ENCODE assay signal across 15 cellular contexts in genomic region chr2:198371329-198371728, GRCh38.
A peak's percentile ranks its signal among the peaks of the same experiment; 100 is the strongest.
DNase-seq lines count a peak whose midpoint lies in the region; ATAC-seq and TF ChIP-seq lines count a peak whose summit lies in the region.
"Had no signal": no experiment of that assay in that cellular context is flagged by ENCODE, and none has a peak within 500 bp of the region (broad histone marks: within the 10 kb centered on the region; RNA-seq: fewer than 3 reads in every experiment).

No MANE protein-coding gene starts in this region.

- H3K4me3 Mint-ChIP-seq in immature natural killer cell, result peak overlapping the region in 3 of 5 donors; percentile 5 to 41 (median 21)
- no peak overlapping the region for H3K4me3 Mint-ChIP-seq in GM23338

- no peaks in the 10 kb centered on the region for H4K20me1 ChIP-seq in Karpas-422 (ENCODE audit: insufficient read depth, low read depth, low read length)
- H4K20me1 ChIP-seq in PC-9 (ENCODE audit: insufficient read depth), result no peaks in the 10 kb centered on the region
- no peaks in the 10 kb centered on the region for H4K20me1 ChIP-seq in GM23338 (replicated peaks; ENCODE audit: insufficient read depth)

- TF ChIP-seq POLR2A in vagina (IDR thresholded peaks at IDR 0.05), result no peak

- intact Hi-C loops in PC-9 (cut with micrococcal nuclease; ENCODE audit: unreplicated experiment), result loop anchor here (5.0 kb wide), 1 partner anchor 1116 kb away; no protein-coding TSS in a partner anchor
- intact Hi-C loops in cardiac septum (cut with DNase I), result no loop called here
- intact Hi-C loops in vagina (cut with DNase I), result no loop called here

- no peaks in the 10 kb centered on the region for H3K36me3 Mint-ChIP-seq in immature natural killer cell
- no peaks in the 10 kb centered on the region for H3K36me3 Mint-ChIP-seq in GM23338 (ENCODE audit: low read depth)

- H3K27ac Mint-ChIP-seq in immature natural killer cell (no peak overlapping the region), GM23338 (no peak overlapping the region)

- H3K4me3 ChIP-seq in ACC112 (ENCODE audit: low read depth, low read length) (peak overlapping the region; percentile 76), Karpas-422 (ENCODE audit: low read length) (no peak overlapping the region), PC-9 (peak overlapping the region; percentile 25; the same call in 1 of the 2 replicates), vagina (no peak overlapping the region), GM23338 (no peak overlapping the region)

- no TSS peak for BruUV-seq in PC-9 (replicated peaks; lab: Mats Ljungman, UMichigan)

- H3K9me2 ChIP-seq in Karpas-422 (replicated peaks; ENCODE audit: insufficient read depth, low read length) (no peaks in the 10 kb centered on the region), PC-9 (ENCODE audit: insufficient read depth) (no peaks in the 10 kb centered on the region), GM23338 (ENCODE audit: insufficient read depth) (no peaks in the 10 kb centered on the region)

- DNase-seq in Karpas-422, result no peak
- DNase-seq in PC-9, result no peak
- no peak for DNase-seq in immature natural killer cell
- no peak for DNase-seq in cardiac septum (ENCODE audit: low spot score)
- no peak for DNase-seq in vagina (ENCODE audit: extremely low spot score in 2 of 2)
- no peak for DNase-seq in foreskin keratinocyte
- DNase-seq in GM23338 (ENCODE audit: low spot score), result no peak
- DNase-seq: DND-41, IMR-90, NCI-H1436, NCI-H2029 treated with DMSO at 0.1 percent for 48 hours, NCI-H774, SIG-M5 had no signal

- H3K27me3 Mint-ChIP-seq in immature natural killer cell (ENCODE audit: low read depth in 3 of 3), result peaks cover 5 to 13% (median 8%) of the 10 kb centered on the region in 3 donors
- peaks cover 1% of the 10 kb centered on the region for H3K27me3 Mint-ChIP-seq in GM23338 (ENCODE audit: insufficient read depth, low read depth, poor library complexity)

- ATAC-seq in foreskin keratinocyte, result no peak
- ATAC-seq in GM23338, result no peak

- no peak for TF ChIP-seq CTCF in PC-9 (conservative IDR thresholded peaks at IDR 0.05)
- no peak for TF ChIP-seq CTCF in vagina (IDR thresholded peaks at IDR 0.05)
- TF ChIP-seq CTCF in foreskin keratinocyte (conservative IDR thresholded peaks at IDR 0.05), result no peak
- no peak for TF ChIP-seq CTCF in GM23338 (conservative IDR thresholded peaks at IDR 0.05; ENCODE audit: low read depth in 2 of 2)

- CTCF ChIA-PET in PC-9 (lab: Charles Lee), result no interaction called here

- H3F3A ChIP-seq in PC-9 (ENCODE audit: insufficient read depth, low read depth), result no peaks in the 10 kb centered on the region
- H3F3A ChIP-seq in GM23338 (replicated peaks; ENCODE audit: low read depth), result no peaks in the 10 kb centered on the region

- H3K9me3 Mint-ChIP-seq in immature natural killer cell, result peaks cover 0 to 2% (median 0%) of the 10 kb centered on the region in 6 donors
- no peaks in the 10 kb centered on the region for H3K9me3 Mint-ChIP-seq in GM23338

- H3K4me1 Mint-ChIP-seq in immature natural killer cell (peaks cover 11 to 17% of the 10 kb centered on the region in 2 donors), GM23338 (peaks cover 4% of the 10 kb centered on the region; the same call in 1 of the 3 replicates)

- H3K79me2 ChIP-seq in ACC112 (ENCODE audit: control insufficient read depth, insufficient read depth, low read length, unreplicated experiment) (no peaks in the 10 kb centered on the region), Karpas-422 (ENCODE audit: low read length) (no peaks in the 10 kb centered on the region), PC-9 (ENCODE audit: low read depth) (no peaks in the 10 kb centered on the region), GM23338 (replicated peaks; ENCODE audit: insufficient read depth) (no peaks in the 10 kb centered on the region)

- H3K4me2 ChIP-seq in Karpas-422 (ENCODE audit: low read depth, low read length, poor library complexity, severe bottlenecking), result no peak overlapping the region
- H3K4me2 ChIP-seq in PC-9, result no peak overlapping the region
- H3K4me2 ChIP-seq in GM23338, result no peak overlapping the region

- no peaks in the 10 kb centered on the region for H3K36me3 ChIP-seq in ACC112 (ENCODE audit: insufficient read depth, low read length)
- H3K36me3 ChIP-seq in Karpas-422 (ENCODE audit: insufficient read depth, low read length), result no peaks in the 10 kb centered on the region
- no peaks in the 10 kb centered on the region for H3K36me3 ChIP-seq in PC-9 (ENCODE audit: low read depth)
- H3K36me3 ChIP-seq in vagina, result no peaks in the 10 kb centered on the region
- H3K36me3 ChIP-seq in GM23338 (ENCODE audit: insufficient read depth), result no peaks in the 10 kb centered on the region

- H3K9ac ChIP-seq in Karpas-422 (ENCODE audit: low read length), result no peak overlapping the region

- peak overlapping the region; percentile 49 for H3K27ac ChIP-seq in ACC112 (ENCODE audit: low read depth, low read length)
- no peak overlapping the region for H3K27ac ChIP-seq in Karpas-422 (ENCODE audit: low read length)
- no peak overlapping the region for H3K27ac ChIP-seq in PC-9
- no peak overlapping the region for H3K27ac ChIP-seq in vagina
- no peak overlapping the region for H3K27ac ChIP-seq in foreskin keratinocyte
- H3K27ac ChIP-seq in GM23338 (ENCODE audit: low read depth), result no peak overlapping the region
- H3K27ac ChIP-seq: C4-2B had no signal

- H2AFZ ChIP-seq in ACC112 (ENCODE audit: low read length, unreplicated experiment) (peak overlapping the region; percentile 82), Karpas-422 (ENCODE audit: low read length) (peak overlapping the region; percentile 33; the same call in 1 of the 2 replicates), PC-9 (peak overlapping the region; percentile 71; the same call in 1 of the 2 replicates), GM23338 (no peak overlapping the region)

- H3K27me3 ChIP-seq in ACC112 (ENCODE audit: insufficient read depth, low read length) (no peaks in the 10 kb centered on the region), Karpas-422 (ENCODE audit: low read length) (no peaks in the 10 kb centered on the region), PC-9 (ENCODE audit: insufficient read depth, low read depth) (no peaks in the 10 kb centered on the region), vagina (no peaks in the 10 kb centered on the region), foreskin keratinocyte (no peaks in the 10 kb centered on the region), GM23338 (ENCODE audit: insufficient read depth) (no peaks in the 10 kb centered on the region)

- H3K4me1 ChIP-seq in ACC112 (ENCODE audit: control insufficient read depth, insufficient read depth, low read length, unreplicated experiment) (peaks cover 5% of the 10 kb centered on the region), Karpas-422 (ENCODE audit: low read length) (peaks cover 20% of the 10 kb centered on the region), PC-9 (replicated peaks; ENCODE audit: insufficient read depth) (no peaks in the 10 kb centered on the region), vagina (no peaks in the 10 kb centered on the region), foreskin keratinocyte (no peaks in the 10 kb centered on the region), GM23338 (ENCODE audit: insufficient read depth) (no peaks in the 10 kb centered on the region)

- H3K9me3 ChIP-seq in Karpas-422 (ENCODE audit: low read length) (no peaks in the 10 kb centered on the region), PC-9 (ENCODE audit: insufficient read depth, low read depth) (no peaks in the 10 kb centered on the region), vagina (no peaks in the 10 kb centered on the region)

- POLR2A ChIA-PET in PC-9 (lab: Charles Lee; ENCODE audit: unreplicated experiment), result no interaction called here

TF ChIP-seq in GM23338, 12 proteins besides CTCF, POLR2A, EP300 and RAD21:
- TF ChIP-seq POLR2AphosphoS5 (IDR thresholded peaks at IDR 0.05; ENCODE audit: low read depth) (no peak), STAT1 (IDR thresholded peaks at IDR 0.05; ENCODE audit: unreplicated experiment) (no peak), EZH2phosphoT487 (IDR thresholded peaks at IDR 0.05; ENCODE audit: unreplicated experiment) (no peak), ZNF331 (CRISPR knock-in tag; IDR thresholded peaks at IDR 0.05; ENCODE audit: low read depth) (no peak), EZH2 (IDR thresholded peaks at IDR 0.05; ENCODE audit: low read depth, unreplicated experiment) (no peak)
TF ChIP-seq in GM23338: peak in this region for 0.

Comparison
In these comparisons a context has a peak if more than half of its experiments do, and no peak if none do; other contexts are left out.
1. H3K4me3 ChIP-seq: peak in ACC112 (single experiment) and PC-9 (single experiment); none in Karpas-422 (single experiment), vagina (0 of 2) and GM23338 (single experiment).